In genomic region chr6:53109612-53110011, GRCh38 we compare ENCODE assay signal across 20 cellular contexts. TPM values are rescaled to one million over a fixed set of nuclear protein-coding genes. Genes with fewer than 3 reads are reported as not detected.
A peak's percentile ranks its signal among the peaks of the same experiment; 100 is the strongest.
DNase-seq lines count a peak whose midpoint lies in the region; ATAC-seq and TF ChIP-seq lines count a peak whose summit lies in the region.
"Had no signal": no experiment of that assay in that cellular context is flagged by ENCODE, and none has a peak within 500 bp of the region (broad histone marks: within the 10 kb centered on the region; RNA-seq: fewer than 3 reads in every experiment).

No MANE protein-coding gene starts in this region.

- H3K4me3 Mint-ChIP-seq in activated CD8-positive, alpha-beta memory T cell treated with anti-CD3 and anti-CD28 coated beads, Interleukin-2, amount 10 ng/mL, durations not matched to agents 7 days and 5 days, result no peak overlapping the region
- H3K4me3 Mint-ChIP-seq in neural crest cell, result no peak overlapping the region
- H3K4me3 Mint-ChIP-seq: IgD-negative memory B cell; neural progenitor cell; T-helper 2 cell treated with Interferon-gamma antibody and Interleukin-4, amounts not matched to agents 5 μg/mL and 100 μg/mL, for 36 hours had no signal

- peak; percentile 54 for DNase-seq in activated CD8-positive, alpha-beta memory T cell treated with anti-CD3 and anti-CD28 coated beads, Interleukin-2, amount 10 ng/mL, durations not matched to agents 7 days and 5 days
- no peak for DNase-seq in activated CD8-positive, alpha-beta memory T cell treated with anti-CD3 and anti-CD28 coated beads, Interleukin-2, amount 50 U/mL, for 4 hours
- DNase-seq in neural crest cell (ENCODE audit: low read depth, low spot score) (no peak), NCI-H1092 treated with DMSO at 0.1 percent for 48 hours (lab: John Stamatoyannopoulos, UW) (no peak), NCI-H2107 (lab: John Stamatoyannopoulos, UW) (no peak), esophagus squamous epithelium (lab: John Stamatoyannopoulos, UW) (no peak)
- DNase-seq: C1 segment of cervical spinal cord; DMS79 treated with DMSO at 0.1 percent for 48 hours; mesenchymal stem cell; NCI-H1092; NCI-H2227 treated with DMSO at 0.1 percent for 48 hours; stimulated activated CD4-positive, alpha-beta T cell treated with anti-CD3 and anti-CD28 coated beads, Interleukin-4, amount 100 ng/mL, for 24 hours had no signal

- H3K36me3 Mint-ChIP-seq in activated CD8-positive, alpha-beta memory T cell treated with anti-CD3 and anti-CD28 coated beads, Interleukin-2, amount 10 ng/mL, durations not matched to agents 7 days and 5 days, result no peaks in the 10 kb centered on the region
- H3K36me3 Mint-ChIP-seq in neural crest cell (ENCODE audit: low read depth), result no peaks in the 10 kb centered on the region
- H3K36me3 Mint-ChIP-seq: IgD-negative memory B cell, neural progenitor cell had no signal

- CTCF ChIA-PET in activated CD8-positive, alpha-beta memory T cell treated with anti-CD3 and anti-CD28 coated beads, Interleukin-2, amount 10 ng/mL, durations not matched to agents 7 days and 5 days (lab: Charles Lee), result no interaction called here

- H3K4me1 ChIP-seq in esophagus squamous epithelium, result peaks cover 0 to 43% (median 10%) of the 10 kb centered on the region in 3 donors
- H3K4me1 ChIP-seq: neural progenitor cell had no signal

- H3K9me3 Mint-ChIP-seq in activated CD8-positive, alpha-beta memory T cell treated with anti-CD3 and anti-CD28 coated beads, Interleukin-2, amount 10 ng/mL, durations not matched to agents 7 days and 5 days (ENCODE audit: low read depth), result no peaks in the 10 kb centered on the region
- no peaks in the 10 kb centered on the region for H3K9me3 Mint-ChIP-seq in neural crest cell
- H3K9me3 Mint-ChIP-seq: IgD-negative memory B cell; neural progenitor cell; T-helper 2 cell treated with Interferon-gamma antibody and Interleukin-4, amounts not matched to agents 5 μg/mL and 100 μg/mL, for 36 hours had no signal

- WGBS in esophagus squamous epithelium, 2 donors, result 61 to 80% methylated on average over 1 to 2 of the region's 2 CpGs

- no peak overlapping the region for H3K27ac ChIP-seq in esophagus squamous epithelium
- H3K27ac ChIP-seq: 22Rv1, neural progenitor cell had no signal

- TF ChIP-seq CTCF in neural crest cell (conservative IDR thresholded peaks at IDR 0.05) (no peak), esophagus squamous epithelium (IDR thresholded peaks at IDR 0.05) (no peak)

- TF ChIP-seq POLR2A in esophagus squamous epithelium (IDR thresholded peaks at IDR 0.05), result no peak

- H3K4me1 Mint-ChIP-seq in activated CD8-positive, alpha-beta memory T cell treated with anti-CD3 and anti-CD28 coated beads, Interleukin-2, amount 10 ng/mL, durations not matched to agents 7 days and 5 days, result peaks cover 30% of the 10 kb centered on the region
- H3K4me1 Mint-ChIP-seq in neural crest cell, result peaks cover 4% of the 10 kb centered on the region
- H3K4me1 Mint-ChIP-seq: IgD-negative memory B cell had no signal

- no peak overlapping the region for H3K4me3 ChIP-seq in esophagus squamous epithelium
- H3K4me3 ChIP-seq: neural progenitor cell had no signal

- H3K9me3 ChIP-seq in esophagus squamous epithelium, result no peaks in the 10 kb centered on the region

- peak overlapping the region; percentile 8 for H3K27ac Mint-ChIP-seq in activated CD8-positive, alpha-beta memory T cell treated with anti-CD3 and anti-CD28 coated beads, Interleukin-2, amount 10 ng/mL, durations not matched to agents 7 days and 5 days
- peak overlapping the region; percentile 30 for H3K27ac Mint-ChIP-seq in neural crest cell (ENCODE audit: unreplicated experiment)
- H3K27ac Mint-ChIP-seq: IgD-negative memory B cell; neural progenitor cell; T-helper 2 cell treated with Interferon-gamma antibody and Interleukin-4, amounts not matched to agents 5 μg/mL and 100 μg/mL, for 36 hours had no signal

- no peaks in the 10 kb centered on the region for H3K36me3 ChIP-seq in esophagus squamous epithelium
- H3K36me3 ChIP-seq: neural progenitor cell had no signal

- intact Hi-C loops in esophagus squamous epithelium (cut with DNase I), result no loop called here

- peaks cover 4% of the 10 kb centered on the region for H3K27me3 Mint-ChIP-seq in activated CD8-positive, alpha-beta memory T cell treated with anti-CD3 and anti-CD28 coated beads, Interleukin-2, amount 10 ng/mL, durations not matched to agents 7 days and 5 days
- no peaks in the 10 kb centered on the region for H3K27me3 Mint-ChIP-seq in neural crest cell (ENCODE audit: low read depth)

- peaks cover 0 to 13% (median 0%) of the 10 kb centered on the region in 4 donors for H3K27me3 ChIP-seq in esophagus squamous epithelium
- H3K27me3 ChIP-seq: neural progenitor cell had no signal

- ATAC-seq in activated CD8-positive, alpha-beta memory T cell treated with anti-CD3 and anti-CD28 coated beads, Interleukin-2, amount 10 ng/mL, durations not matched to agents 7 days and 5 days, result peak; percentile 42
- ATAC-seq in GM21786 (IDR thresholded peaks at IDR 0.05; ENCODE audit: unreplicated experiment) (peak; percentile 75), HG03196 (IDR thresholded peaks at IDR 0.05; ENCODE audit: unreplicated experiment) (peak; percentile 65)

RNA-seq across cellular contexts. Expression of gene GCM1, which starts 39.0 kb away (rescaled TPM):
- under 1 TPM in 1 of 2 experiments, not detected in 1; 0.09 TPM for total RNA-seq in activated CD8-positive, alpha-beta memory T cell treated with anti-CD3 and anti-CD28 coated beads, Interleukin-2, amount 10 ng/mL, durations not matched to agents 7 days and 5 days
- total RNA-seq in neural crest cell, result 0.16 TPM in 1 of 2 replicates, not detected in the other
- total RNA-seq in esophagus squamous epithelium, result under 1 TPM in 1 of 4 donors, not detected in 3; 0.08 TPM
- total RNA-seq: glomerular endothelial cell, ureter had no signal

RNA-seq across cellular contexts. Expression of gene FBXO9, which starts 44.4 kb away (rescaled TPM):
- total RNA-seq in activated CD8-positive, alpha-beta memory T cell treated with anti-CD3 and anti-CD28 coated beads, Interleukin-2, amount 10 ng/mL, durations not matched to agents 7 days and 5 days, result 10 to 100 TPM; 61.8 to 67.3 TPM
- total RNA-seq in neural crest cell (48.3 and 62.4 TPM in 2 replicates), esophagus squamous epithelium (10 to 100 TPM; 28.8 to 61.4 (median 48.8) TPM)

RNA-seq across cellular contexts. Expression of gene CILK1, which starts 48.0 kb away (rescaled TPM):
- total RNA-seq in activated CD8-positive, alpha-beta memory T cell treated with anti-CD3 and anti-CD28 coated beads, Interleukin-2, amount 10 ng/mL, durations not matched to agents 7 days and 5 days, result 1 to 10 TPM; 5.9 to 7.5 TPM
- total RNA-seq in neural crest cell (15.7 and 16.1 TPM in 2 replicates), esophagus squamous epithelium (10 to 100 TPM; 11.9 to 18.9 (median 15.8) TPM)
